ENCODE assay signal across 8 cellular contexts in the genomic region with DNA sequence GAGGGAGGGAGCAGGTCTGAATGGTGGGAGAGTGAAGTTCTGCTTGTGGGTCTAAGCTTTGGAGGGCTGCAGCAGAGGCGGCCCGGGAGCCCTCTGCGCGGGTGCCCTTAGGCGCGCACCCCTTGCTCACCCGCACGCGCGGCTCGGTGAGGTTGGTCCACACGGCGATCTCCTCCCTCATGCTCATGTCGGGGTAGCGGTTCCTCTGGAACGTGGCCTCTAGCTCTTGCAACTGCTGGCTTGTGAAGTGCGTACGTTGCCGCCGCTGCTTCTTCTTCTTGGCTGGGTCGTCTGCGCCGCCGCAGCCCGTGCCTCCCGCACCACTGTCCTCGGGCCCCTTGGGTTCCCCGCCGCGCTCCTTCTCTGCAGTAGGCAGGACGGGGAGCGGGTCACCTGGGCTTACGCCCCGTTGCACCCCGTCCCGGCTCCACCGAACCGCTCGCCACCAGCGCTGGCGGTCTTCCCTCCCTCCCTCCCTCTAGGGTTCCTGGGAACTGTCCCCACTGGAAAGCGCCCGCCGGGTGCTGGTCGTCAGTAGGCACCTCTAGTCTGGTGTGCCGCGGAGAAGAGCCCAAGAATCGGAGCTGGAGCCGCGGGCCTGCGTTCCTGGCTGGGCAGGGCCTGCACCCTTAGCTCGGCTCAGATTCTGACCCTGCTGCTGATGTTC. TPM values are rescaled to one million over a fixed set of nuclear protein-coding genes. Genes with fewer than 3 reads are reported as not detected.
DNase-seq lines count a peak whose midpoint lies in the region; ATAC-seq and TF ChIP-seq lines count a peak whose summit lies in the region.

No MANE protein-coding gene starts in this region.

- H3K4me1 ChIP-seq in iPS-18a (ENCODE audit: control insufficient read depth, low read depth, low read length) (peaks cover 5% of the 10 kb centered on the region), stomach (peaks cover 43 to 77% (median 70%) of the 10 kb centered on the region in 4 donors)

- peaks cover 33% of the 10 kb centered on the region for H3K4me1 Mint-ChIP-seq in activated CD8-positive, alpha-beta memory T cell treated with anti-CD3 and anti-CD28 coated beads, Interleukin-2, amount 10 ng/mL, durations not matched to agents 7 days and 5 days
- H3K4me1 Mint-ChIP-seq in WTC11 = peaks cover 54% of the 10 kb centered on the region

- CTCF ChIA-PET in activated CD8-positive, alpha-beta memory T cell treated with anti-CD3 and anti-CD28 coated beads, Interleukin-2, amount 10 ng/mL, durations not matched to agents 7 days and 5 days (lab: Charles Lee) = no interaction called here
- CTCF ChIA-PET in WTC11 (lab: Charles Lee) = interaction anchor here (1.2 kb wide), 1 partner anchor 126 kb away, joined by 3 read pairs; no protein-coding TSS in a partner anchor

- DNase-seq in activated CD8-positive, alpha-beta memory T cell treated with anti-CD3 and anti-CD28 coated beads, Interleukin-2, amount 10 ng/mL, durations not matched to agents 7 days and 5 days = no peak
- DNase-seq in activated CD8-positive, alpha-beta memory T cell treated with anti-CD3 and anti-CD28 coated beads, Interleukin-2, amount 50 U/mL, for 48 hours = no peak
- peak; percentile 59 for DNase-seq in WTC11 (ENCODE audit: low spot score)
- DNase-seq in stomach = no peak

- H3K27me3 Mint-ChIP-seq in activated CD8-positive, alpha-beta memory T cell treated with anti-CD3 and anti-CD28 coated beads, Interleukin-2, amount 10 ng/mL, durations not matched to agents 7 days and 5 days = peaks cover 78% of the 10 kb centered on the region
- H3K27me3 Mint-ChIP-seq in WTC11 (ENCODE audit: low read depth) = peaks cover 94% of the 10 kb centered on the region

- no peak for TF ChIP-seq POLR2A in stomach (IDR thresholded peaks at IDR 0.05)

- H3K27ac Mint-ChIP-seq in activated CD8-positive, alpha-beta memory T cell treated with anti-CD3 and anti-CD28 coated beads, Interleukin-2, amount 10 ng/mL, durations not matched to agents 7 days and 5 days = no peak overlapping the region
- H3K27ac Mint-ChIP-seq in WTC11 = no peak overlapping the region

- H3K27me3 ChIP-seq in iPS-18a (ENCODE audit: control insufficient read depth, insufficient read depth, low read length) = peaks cover 99% of the 10 kb centered on the region
- peaks cover 6 to 100% (median 81%) of the 10 kb centered on the region in 3 donors for H3K27me3 ChIP-seq in stomach

- intact Hi-C loops in stomach (cut with DNase I; ENCODE audit: low total_unique reads) = loop anchor here (10.0 kb wide), 1 partner anchor 164 kb away; no protein-coding TSS in a partner anchor

- no peaks in the 10 kb centered on the region for H3K9me3 Mint-ChIP-seq in activated CD8-positive, alpha-beta memory T cell treated with anti-CD3 and anti-CD28 coated beads, Interleukin-2, amount 10 ng/mL, durations not matched to agents 7 days and 5 days (ENCODE audit: low read depth)
- no peaks in the 10 kb centered on the region for H3K9me3 Mint-ChIP-seq in WTC11

- 9 to 61% (median 27%) methylated on average over 27 to 52 of the region's 52 CpGs for WGBS in stomach, 5 donors

- H3K27ac ChIP-seq in iPS-18a (ENCODE audit: low read length) (no peak overlapping the region), stomach (peak overlapping the region; percentile 73 to 94 (median 94))

- no peak for TF ChIP-seq EP300 in stomach (IDR thresholded peaks at IDR 0.05)

- H3K9me3 ChIP-seq in iPS-18a (ENCODE audit: control insufficient read depth, low read depth, low read length) = no peaks in the 10 kb centered on the region
- peaks cover 0 to 8% (median 4%) of the 10 kb centered on the region in 4 donors for H3K9me3 ChIP-seq in stomach

- POLR2A ChIA-PET in WTC11 (lab: Charles Lee) = interaction anchor here (0.9 kb wide), 1 partner anchor 9 kb away, joined by 4 read pairs; no protein-coding TSS in a partner anchor

- H3K4me3 Mint-ChIP-seq in activated CD8-positive, alpha-beta memory T cell treated with anti-CD3 and anti-CD28 coated beads, Interleukin-2, amount 10 ng/mL, durations not matched to agents 7 days and 5 days = peak overlapping the region; percentile 42
- peak overlapping the region; percentile 61 for H3K4me3 Mint-ChIP-seq in WTC11

- TF ChIP-seq CTCF in WTC11 (IDR thresholded peaks at IDR 0.05) = no peak
- no peak for TF ChIP-seq CTCF in stomach (IDR thresholded peaks at IDR 0.05)

- H3K36me3 ChIP-seq in iPS-18a (ENCODE audit: control insufficient read depth, low read depth, low read length) (no peaks in the 10 kb centered on the region), stomach (peaks cover 0 to 8% (median 0%) of the 10 kb centered on the region in 4 donors)

- no peak overlapping the region for H3K9ac ChIP-seq in iPS-18a (ENCODE audit: low read length)

- ATAC-seq in activated CD8-positive, alpha-beta memory T cell treated with anti-CD3 and anti-CD28 coated beads, Interleukin-2, amount 10 ng/mL, durations not matched to agents 7 days and 5 days = no peak
- ATAC-seq in WTC11 (peak; percentile 2; the same call in 1 of the 2 replicates), HG02763 (IDR thresholded peaks at IDR 0.05; ENCODE audit: unreplicated experiment) (no peak), HG02870 (IDR thresholded peaks at IDR 0.05; ENCODE audit: unreplicated experiment) (no peak), HG03159 (IDR thresholded peaks at IDR 0.05; ENCODE audit: unreplicated experiment) (no peak)

- H3K36me3 Mint-ChIP-seq in activated CD8-positive, alpha-beta memory T cell treated with anti-CD3 and anti-CD28 coated beads, Interleukin-2, amount 10 ng/mL, durations not matched to agents 7 days and 5 days = peaks cover 10% of the 10 kb centered on the region
- no peaks in the 10 kb centered on the region for H3K36me3 Mint-ChIP-seq in WTC11

- H3K4me3 ChIP-seq in iPS-18a (ENCODE audit: low read length) = peak overlapping the region; percentile 40
- peak overlapping the region; percentile 71 to 86 (median 77) for H3K4me3 ChIP-seq in stomach

TF ChIP-seq in WTC11, 78 proteins besides CTCF, POLR2A, EP300 and RAD21:
- no peak for TF ChIP-seq ZNF281 (CRISPR knock-in tag; IDR thresholded peaks at IDR 0.05)
- peak; percentile 9; the same call in 1 of the 2 replicates for TF ChIP-seq ZNF423 (CRISPR knock-in tag; IDR thresholded peaks at IDR 0.05)
TF ChIP-seq in WTC11: peak in this region for 1.

RNA-seq across cellular contexts. Expression of gene PITX1, which starts 2.7 kb away (rescaled TPM):
- total RNA-seq in activated CD8-positive, alpha-beta memory T cell treated with anti-CD3 and anti-CD28 coated beads, Interleukin-2, amount 10 ng/mL, durations not matched to agents 7 days and 5 days = under 1 TPM in 1 of 2 experiments, not detected in 1; 0.14 TPM
- total RNA-seq in WTC11 (2021) (0.07 to 0.23 TPM (median 0.13 TPM) in 3 replicates), stomach (10 to 100 TPM; 30.3 to 91.1 (median 42.6) TPM)
- polyA plus RNA-seq in stomach = 100 to 1,000 TPM in 1 of 3 donors, 10 to 100 TPM in 2; 31.6 to 149 (median 48.7) TPM

Comparison
In these comparisons a context has a peak if more than half of its experiments do, and no peak if none do; other contexts are left out.
1. RNA of gene PITX1, which starts 2.7 kb away (total RNA-seq): 30.3 to 91.1 TPM in stomach; 0.14 TPM in activated CD8-positive, alpha-beta memory T cell treated with anti-CD3 and anti-CD28 coated beads, Interleukin-2, amount 10 ng/mL, durations not matched to agents 7 days and 5 days and 0.07 to 0.23 TPM in WTC11; every median in the first group is over 10 times any median in the second.